In genomic region chr2:194824450-194824849, GRCh38 we compare ENCODE assay signal across 28 cellular contexts.
"Had no signal": no experiment of that assay in that cellular context is flagged by ENCODE, and none has a peak within 500 bp of the region (broad histone marks: within the 10 kb centered on the region; RNA-seq: fewer than 3 reads in every experiment).

No MANE protein-coding gene starts in this region.

- H3K9me3 ChIP-seq: colonic mucosa, esophagus muscularis mucosa, esophagus squamous epithelium, gastrocnemius medialis, gastroesophageal sphincter, heart left ventricle, heart right ventricle had no signal

- H3K4me3 ChIP-seq: colonic mucosa, coronary artery, dorsolateral prefrontal cortex, esophagus muscularis mucosa, esophagus squamous epithelium, gastrocnemius medialis, gastroesophageal sphincter, heart left ventricle, heart right ventricle had no signal

- DNase-seq: colonic mucosa; cortex of kidney; dermis blood vessel endothelial cell; dorsolateral prefrontal cortex; effector CD4-positive, alpha-beta T cell; effector CD8-positive, alpha-beta T cell; effector memory CD4-positive, alpha-beta T cell; effector memory CD8-positive, alpha-beta T cell; endodermal cell; erythroblast; esophagus squamous epithelium; foreskin fibroblast; foreskin keratinocyte; foreskin melanocyte; gastrocnemius medialis; glutamatergic neuron; head of caudate nucleus; heart left ventricle; heart right ventricle had no signal

- H3K4me1 ChIP-seq: colonic mucosa, esophagus muscularis mucosa, esophagus squamous epithelium, foreskin keratinocyte, gastrocnemius medialis, gastroesophageal sphincter, heart left ventricle, heart right ventricle had no signal

- H3K27ac ChIP-seq: colonic mucosa, coronary artery, dorsolateral prefrontal cortex, epithelial cell of prostate, esophagus muscularis mucosa, esophagus squamous epithelium, foreskin keratinocyte, gastrocnemius medialis, gastroesophageal sphincter, heart left ventricle, heart right ventricle had no signal

- H3K36me3 ChIP-seq: colonic mucosa, esophagus muscularis mucosa, esophagus squamous epithelium, gastrocnemius medialis, gastroesophageal sphincter, heart left ventricle, heart right ventricle had no signal

- ATAC-seq: effector memory CD8-positive, alpha-beta T cell; esophagus mucosa; foreskin keratinocyte; gastrocnemius medialis; gastroesophageal sphincter; heart left ventricle; heart right ventricle had no signal

- H3K27me3 ChIP-seq: colonic mucosa, dorsolateral prefrontal cortex, esophagus muscularis mucosa, esophagus squamous epithelium, foreskin keratinocyte, gastrocnemius medialis, gastroesophageal sphincter, heart left ventricle, heart right ventricle had no signal

- FAIRE-seq: colon, endometrium, endothelial cell of umbilical vein, frontal cortex had no signal
